In the genomic region with DNA sequence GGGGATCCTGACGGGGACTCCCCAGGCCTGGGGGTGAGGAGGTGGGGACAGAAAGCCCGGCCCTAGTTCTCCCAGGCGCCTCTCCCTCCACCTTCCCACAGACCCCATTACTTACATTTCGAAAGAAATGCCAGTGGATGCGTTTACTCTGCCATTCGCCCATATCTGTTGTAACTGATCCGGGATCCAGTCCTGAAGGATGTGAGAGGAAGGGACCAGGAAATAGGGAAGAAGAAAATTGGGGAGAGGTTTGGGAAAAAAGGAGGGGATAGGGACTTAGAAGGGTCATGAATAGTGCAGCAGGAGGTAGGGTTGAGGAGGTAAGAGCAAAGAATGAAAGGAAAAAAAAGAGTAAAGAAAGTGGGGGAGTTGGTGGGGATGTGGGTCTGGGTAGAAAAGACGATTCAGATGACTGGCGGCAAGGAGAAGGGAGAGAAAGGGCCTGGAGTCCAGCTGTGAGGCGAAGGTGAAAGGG, we compare ENCODE assay signal across 22 cellular contexts. TPM values are rescaled to one million over a fixed set of nuclear protein-coding genes. Genes with fewer than 3 reads are reported as not detected.
DNase-seq lines count a peak whose midpoint lies in the region; ATAC-seq and TF ChIP-seq lines count a peak whose summit lies in the region.
"Had no signal": no experiment of that assay in that cellular context is flagged by ENCODE, and none has a peak within 500 bp of the region (broad histone marks: within the 10 kb centered on the region; RNA-seq: fewer than 3 reads in every experiment).

No MANE protein-coding gene starts in this region.

- CTCF ChIA-PET in CD4-positive, alpha-beta memory T cell (lab: Charles Lee; ENCODE audit: partially characterized antibody) = no interaction called here

- H3K4me3 ChIP-seq in CD4-positive, alpha-beta memory T cell (ENCODE audit: low read length in 2 of 2) = no peak overlapping the region
- no peak overlapping the region for H3K4me3 ChIP-seq in gastroesophageal sphincter
- H3K4me3 ChIP-seq: colonic mucosa, GM12878 had no signal

- H3K36me3 Mint-ChIP-seq in activated CD4-positive, alpha-beta T cell treated with anti-CD3 and anti-CD28 coated beads, Interleukin-2, amount 10 ng/mL, durations not matched to agents 24 days and 14 days (ENCODE audit: low read depth) = peaks cover 1% of the 10 kb centered on the region
- no peaks in the 10 kb centered on the region for H3K36me3 Mint-ChIP-seq in CD4-positive, alpha-beta memory T cell
- no peaks in the 10 kb centered on the region for H3K36me3 Mint-ChIP-seq in activated naive CD8-positive, alpha-beta T cell
- peaks cover 3% of the 10 kb centered on the region for H3K36me3 Mint-ChIP-seq in memory B cell
- H3K36me3 Mint-ChIP-seq: brain, mesothelial cell of epicardium had no signal

- 8 to 16% methylated on average over 8 to 9 of the region's 10 CpGs for WGBS in gastroesophageal sphincter (ENCODE audit: low coverage in 1 of 2), 2 donors

- H3K36me3 ChIP-seq in CD4-positive, alpha-beta memory T cell (ENCODE audit: insufficient read depth, low read length) = no peaks in the 10 kb centered on the region
- no peaks in the 10 kb centered on the region for H3K36me3 ChIP-seq in gastroesophageal sphincter
- H3K36me3 ChIP-seq: colonic mucosa had no signal

- TF ChIP-seq POLR2A in gastroesophageal sphincter (IDR thresholded peaks at IDR 0.05) = no peak

- peaks cover 13% of the 10 kb centered on the region for H3K9me3 Mint-ChIP-seq in activated CD4-positive, alpha-beta T cell treated with anti-CD3 and anti-CD28 coated beads, Interleukin-2, amount 10 ng/mL, durations not matched to agents 24 days and 14 days
- peaks cover 0 to 52% (median 6%) of the 10 kb centered on the region in 8 donors for H3K9me3 Mint-ChIP-seq in CD4-positive, alpha-beta memory T cell
- no peaks in the 10 kb centered on the region for H3K9me3 Mint-ChIP-seq in activated naive CD8-positive, alpha-beta T cell (ENCODE audit: low read depth)
- peaks cover 6% of the 10 kb centered on the region for H3K9me3 Mint-ChIP-seq in memory B cell
- H3K9me3 Mint-ChIP-seq: mesothelial cell of epicardium had no signal

- H3K27me3 ChIP-seq in CD4-positive, alpha-beta memory T cell (ENCODE audit: insufficient read depth, low read length) = peaks cover 95% of the 10 kb centered on the region
- peaks cover 100% of the 10 kb centered on the region for H3K27me3 ChIP-seq in gastroesophageal sphincter

- H3K4me3 Mint-ChIP-seq in activated CD4-positive, alpha-beta T cell treated with anti-CD3 and anti-CD28 coated beads, Interleukin-2, amount 10 ng/mL, durations not matched to agents 24 days and 14 days = no peak overlapping the region
- peak overlapping the region in 6 of 8 donors; percentile 2 to 61 (median 15) for H3K4me3 Mint-ChIP-seq in CD4-positive, alpha-beta memory T cell
- no peak overlapping the region for H3K4me3 Mint-ChIP-seq in activated naive CD8-positive, alpha-beta T cell
- H3K4me3 Mint-ChIP-seq in memory B cell = no peak overlapping the region
- H3K4me3 Mint-ChIP-seq: activated B cell treated with CpG ODN at 0.5 μM for 24 hours, brain, mesothelial cell of epicardium had no signal

- POLR2A ChIA-PET in CD4-positive, alpha-beta memory T cell (lab: Charles Lee; ENCODE audit: partially characterized antibody) = interaction anchor here (0.7 kb wide), 1 partner anchor 39 kb away, joined by 3 read pairs; no protein-coding TSS in a partner anchor

- peak overlapping the region; percentile 50 for H3K27ac Mint-ChIP-seq in activated CD4-positive, alpha-beta T cell treated with anti-CD3 and anti-CD28 coated beads, Interleukin-2, amount 10 ng/mL, durations not matched to agents 24 days and 14 days
- peak overlapping the region in 3 of 7 donors; percentile 36 to 84 (median 57) for H3K27ac Mint-ChIP-seq in CD4-positive, alpha-beta memory T cell
- peak overlapping the region; percentile 0 for H3K27ac Mint-ChIP-seq in activated naive CD8-positive, alpha-beta T cell
- peak overlapping the region; percentile 67 for H3K27ac Mint-ChIP-seq in memory B cell
- H3K27ac Mint-ChIP-seq: activated B cell treated with CpG ODN at 0.5 μM for 24 hours, brain, mesothelial cell of epicardium had no signal

- DNase-seq in activated CD4-positive, alpha-beta T cell treated with anti-CD3 and anti-CD28 coated beads, Interleukin-2, amount 10 ng/mL, durations not matched to agents 24 days and 14 days = no peak
- no peak for DNase-seq in activated CD4-positive, alpha-beta T cell treated with anti-CD3 and anti-CD28 coated beads, Interleukin-2, amount 50 U/mL, for 1 hour
- DNase-seq in CD4-positive, alpha-beta memory T cell = no peak
- no peak for DNase-seq in memory B cell (ENCODE audit: low spot score in 2 of 2)
- DNase-seq in COLO829 (ENCODE audit: low spot score) = no peak
- no peak for DNase-seq in glomerular visceral epithelial cell (ENCODE audit: extremely low spot score)
- DNase-seq: activated B cell treated with CpG ODN at 0.5 μM for 24 hours; activated CD8-positive, alpha-beta memory T cell treated with anti-CD3 and anti-CD28 coated beads, Interleukin-2, amount 50 U/mL, for 48 hours; activated naive CD4-positive, alpha-beta T cell treated with Interleukin-2 at 50 U/mL for 16 hours; C1 segment of cervical spinal cord; colonic mucosa; hypothalamus; NCI-H526 treated with DMSO at 0.1 percent for 48 hours; SHP77; stimulated activated CD4-positive, alpha-beta T cell treated with anti-CD3 and anti-CD28 coated beads, Interleukin-4, amount 100 ng/mL, for 24 hours had no signal

- intact Hi-C loops in activated CD4-positive, alpha-beta T cell treated with anti-CD3 and anti-CD28 coated beads, Interleukin-2, amount 10 ng/mL, durations not matched to agents 24 days and 14 days (cut with micrococcal nuclease) = loop anchor here (2.0 to 5.0 kb wide), 2 partner anchors 39 to 76 kb away; partner anchors contain the start of gene HOXC5
- intact Hi-C loops in CD4-positive, alpha-beta memory T cell (cut with micrococcal nuclease) = no loop called here

- no peak for TF ChIP-seq CTCF in gastroesophageal sphincter (IDR thresholded peaks at IDR 0.05)

- H3K27ac ChIP-seq in CD4-positive, alpha-beta memory T cell (ENCODE audit: low read depth, low read length) = no peak overlapping the region
- H3K27ac ChIP-seq in gastroesophageal sphincter = no peak overlapping the region
- H3K27ac ChIP-seq: colonic mucosa had no signal

- no peaks in the 10 kb centered on the region for H3K9me3 ChIP-seq in CD4-positive, alpha-beta memory T cell (ENCODE audit: control insufficient read depth in 1 of 2, low read length in 2 of 2)
- peaks cover 0 to 6% (median 0%) of the 10 kb centered on the region in 3 donors for H3K9me3 ChIP-seq in gastroesophageal sphincter
- H3K9me3 ChIP-seq: colonic mucosa had no signal

- ATAC-seq in memory B cell (ENCODE audit: low read depth) (no peak), gastroesophageal sphincter (no peak)

- H3K4me1 ChIP-seq in CD4-positive, alpha-beta memory T cell (ENCODE audit: insufficient read depth, low read length) = peaks cover 23% of the 10 kb centered on the region
- peaks cover 0 to 34% (median 11%) of the 10 kb centered on the region in 3 donors for H3K4me1 ChIP-seq in gastroesophageal sphincter
- H3K4me1 ChIP-seq: colonic mucosa had no signal

- H3K27me3 Mint-ChIP-seq in activated CD4-positive, alpha-beta T cell treated with anti-CD3 and anti-CD28 coated beads, Interleukin-2, amount 10 ng/mL, durations not matched to agents 24 days and 14 days = peaks cover 85% of the 10 kb centered on the region
- peaks cover 74 to 79% of the 10 kb centered on the region in 2 donors for H3K27me3 Mint-ChIP-seq in CD4-positive, alpha-beta memory T cell
- peaks cover 62% of the 10 kb centered on the region for H3K27me3 Mint-ChIP-seq in activated naive CD8-positive, alpha-beta T cell
- peaks cover 43% of the 10 kb centered on the region for H3K27me3 Mint-ChIP-seq in memory B cell

- TF ChIP-seq EP300 in gastroesophageal sphincter (IDR thresholded peaks at IDR 0.05) = no peak

- peaks cover 5% of the 10 kb centered on the region for H3K4me1 Mint-ChIP-seq in activated CD4-positive, alpha-beta T cell treated with anti-CD3 and anti-CD28 coated beads, Interleukin-2, amount 10 ng/mL, durations not matched to agents 24 days and 14 days
- peaks cover 9 to 57% (median 31%) of the 10 kb centered on the region in 4 donors for H3K4me1 Mint-ChIP-seq in CD4-positive, alpha-beta memory T cell
- H3K4me1 Mint-ChIP-seq in activated naive CD8-positive, alpha-beta T cell (ENCODE audit: low read depth) = peaks cover 46% of the 10 kb centered on the region
- H3K4me1 Mint-ChIP-seq in memory B cell = peaks cover 15% of the 10 kb centered on the region
- H3K4me1 Mint-ChIP-seq: brain had no signal

RNA-seq across cellular contexts. Expression of gene HOXC12, which starts 1.1 kb away (rescaled TPM):
- total RNA-seq in activated CD4-positive, alpha-beta T cell treated with anti-CD3 and anti-CD28 coated beads, Interleukin-2, amount 10 ng/mL, durations not matched to agents 24 days and 14 days = not detected in 2 replicates
- total RNA-seq in CD4-positive, alpha-beta memory T cell = not detected
- not detected for polyA plus RNA-seq in CD4-positive, alpha-beta memory T cell
- not detected for total RNA-seq in gastroesophageal sphincter
- total RNA-seq: activated B cell treated with CpG ODN at 0.5 μM for 24 hours, colonic mucosa, GM12878, mesothelial cell of epicardium, pulmonary artery endothelial cell, urinary bladder had no signal
- polyA plus RNA-seq: GM12878 had no signal

RNA-seq across cellular contexts. Expression of gene HOXC11, which starts 17.1 kb away (rescaled TPM):
- total RNA-seq in activated CD4-positive, alpha-beta T cell treated with anti-CD3 and anti-CD28 coated beads, Interleukin-2, amount 10 ng/mL, durations not matched to agents 24 days and 14 days = not detected in 2 replicates
- not detected for total RNA-seq in CD4-positive, alpha-beta memory T cell
- not detected for polyA plus RNA-seq in CD4-positive, alpha-beta memory T cell
- not detected for total RNA-seq in gastroesophageal sphincter
- total RNA-seq: activated B cell treated with CpG ODN at 0.5 μM for 24 hours, colonic mucosa, GM12878, pulmonary artery endothelial cell had no signal
- polyA plus RNA-seq: GM12878 had no signal

RNA-seq across cellular contexts. Expression of gene HOXC13, which starts 17.2 kb away (rescaled TPM):
- not detected in 2 replicates for total RNA-seq in activated CD4-positive, alpha-beta T cell treated with anti-CD3 and anti-CD28 coated beads, Interleukin-2, amount 10 ng/mL, durations not matched to agents 24 days and 14 days
- not detected for total RNA-seq in CD4-positive, alpha-beta memory T cell
- polyA plus RNA-seq in CD4-positive, alpha-beta memory T cell = not detected
- total RNA-seq in gastroesophageal sphincter = not detected
- total RNA-seq: activated B cell treated with CpG ODN at 0.5 μM for 24 hours, colonic mucosa, GM12878, pulmonary artery endothelial cell, urinary bladder had no signal
- polyA plus RNA-seq: GM12878 had no signal

RNA-seq across cellular contexts. Expression of gene HOTAIR, which starts 18.9 kb away (rescaled TPM):
- not detected in 2 replicates for total RNA-seq in activated CD4-positive, alpha-beta T cell treated with anti-CD3 and anti-CD28 coated beads, Interleukin-2, amount 10 ng/mL, durations not matched to agents 24 days and 14 days
- not detected for total RNA-seq in CD4-positive, alpha-beta memory T cell
- polyA plus RNA-seq in CD4-positive, alpha-beta memory T cell = not detected
- under 1 TPM in 1 of 4 donors, not detected in 3; 0.31 TPM for total RNA-seq in gastroesophageal sphincter
- total RNA-seq: activated B cell treated with CpG ODN at 0.5 μM for 24 hours, colonic mucosa, GM12878, pulmonary artery endothelial cell had no signal
- polyA plus RNA-seq: GM12878 had no signal

RNA-seq across cellular contexts. Expression of gene HOXC10, which starts 29.1 kb away (rescaled TPM):
- total RNA-seq in activated CD4-positive, alpha-beta T cell treated with anti-CD3 and anti-CD28 coated beads, Interleukin-2, amount 10 ng/mL, durations not matched to agents 24 days and 14 days = not detected in 2 replicates
- not detected for total RNA-seq in CD4-positive, alpha-beta memory T cell
- not detected for polyA plus RNA-seq in CD4-positive, alpha-beta memory T cell
- total RNA-seq in gastroesophageal sphincter = not detected
- total RNA-seq: activated B cell treated with CpG ODN at 0.5 μM for 24 hours, colonic mucosa, pulmonary artery endothelial cell had no signal
- polyA plus RNA-seq: GM12878 had no signal

Comparison
In these comparisons a context has a peak if more than half of its experiments do, and no peak if none do; other contexts are left out.
1. H3K4me3 Mint-ChIP-seq: peak in CD4-positive, alpha-beta memory T cell (6 of 8); none in activated CD4-positive, alpha-beta T cell treated with anti-CD3 and anti-CD28 coated beads, Interleukin-2, amount 10 ng/mL, durations not matched to agents 24 days and 14 days (single experiment), activated naive CD8-positive, alpha-beta T cell (single experiment) and memory B cell (single experiment).